Comparison of ENCODE assay signal across 11 cellular contexts in genomic region chr4:8592366-8593267, GRCh38. TPM values are rescaled to one million over a fixed set of nuclear protein-coding genes. Genes with fewer than 3 reads are reported as not detected.
DNase-seq lines count a peak whose midpoint lies in the region; ATAC-seq, FAIRE-seq and TF ChIP-seq lines count a peak whose summit lies in the region.
"Had no signal": no experiment of that assay in that cellular context is flagged by ENCODE, and none has a peak within 500 bp of the region (broad histone marks: within the 10 kb centered on the region; RNA-seq: fewer than 3 reads in every experiment).

TSS of gene CPZ (plus strand) at chr4:8592765. CDS start at chr4:8592834, 69 bp downstream.

- no peaks in the 10 kb centered on the region for H3K79me2 ChIP-seq in astrocyte (ENCODE audit: insufficient read depth, low read length)

- DNase-seq in astrocyte (ENCODE audit: low read depth) (peak; percentile 35), stomach (no peak), GDM1 (lab: John Stamatoyannopoulos, UW) (no peak)
- DNase-seq in activated CD4-positive, alpha-beta T cell treated with anti-CD3 and anti-CD28 coated beads, Interleukin-2, amount 50 U/mL, for 48 hours, result no peak
- DNase-seq in stimulated activated naive CD8-positive, alpha-beta T cell treated with anti-CD3 and anti-CD28 coated beads, Interleukin-15, amount 100 ng/mL, for 72 hours, result no peak
- DNase-seq in activated T-cell treated with anti-CD3 and anti-CD28 coated beads, Interleukin-2, amount 50 U/mL, for 24 hours, result no peak
- DNase-seq: activated T-cell treated with anti-CD3 and anti-CD28 coated beads, Interleukin-2, amount 50 U/mL, for 1 hour; NCI-H2081 treated with DMSO at 0.1 percent for 48 hours; stimulated activated CD4-positive, alpha-beta T cell treated with anti-CD3 and anti-CD28 coated beads, Interleukin-4, amount 100 ng/mL, for 24 hours had no signal

- H3K4me1 ChIP-seq in HEK293 (ENCODE audit: control insufficient read depth, insufficient read depth, low read length) (no peaks in the 10 kb centered on the region), astrocyte (ENCODE audit: insufficient read depth, low read length) (peaks cover 7% of the 10 kb centered on the region), iPS-18a (ENCODE audit: control insufficient read depth, low read depth, low read length) (peaks cover 21% of the 10 kb centered on the region), stomach (peaks cover 0 to 26% (median 12%) of the 10 kb centered on the region in 4 donors)

- peak within 1 kb of the TSS; percentile 23 for H3K4me3 Mint-ChIP-seq in astrocyte (ENCODE audit: unreplicated experiment)
- no peak within 1 kb of the TSS for H3K4me3 Mint-ChIP-seq in stimulated activated naive CD8-positive, alpha-beta T cell treated with anti-CD3 and anti-CD28 coated beads, Interleukin-15, amount 100 ng/mL, for 72 hours
- H3K4me3 Mint-ChIP-seq in activated T-cell treated with anti-CD3 and anti-CD28 coated beads, Interleukin-2, amount 50 U/mL, for 24 hours, result no peak within 1 kb of the TSS

- 3 to 13% (median 4%) methylated on average over 16 to 58 of the region's 58 CpGs for WGBS in stomach, 5 donors

- POLR2A ChIA-PET in HEK293 (lab: Yijun Ruan, JAX), result no interaction called here

- no peak for TF ChIP-seq EP300 in stomach (IDR thresholded peaks at IDR 0.05)

- H3K27me3 Mint-ChIP-seq in astrocyte (ENCODE audit: low read depth, unreplicated experiment), result peaks cover 68% of the 10 kb centered on the region
- peaks cover 51% of the 10 kb centered on the region for H3K27me3 Mint-ChIP-seq in stimulated activated naive CD8-positive, alpha-beta T cell treated with anti-CD3 and anti-CD28 coated beads, Interleukin-15, amount 100 ng/mL, for 72 hours
- peaks cover 47% of the 10 kb centered on the region for H3K27me3 Mint-ChIP-seq in activated T-cell treated with anti-CD3 and anti-CD28 coated beads, Interleukin-2, amount 50 U/mL, for 24 hours

- FAIRE-seq in astrocyte (lab: Jason Lieb, UNC), result no peak

- no peaks in the 10 kb centered on the region for H3K9me3 Mint-ChIP-seq in astrocyte (ENCODE audit: unreplicated experiment)
- H3K9me3 Mint-ChIP-seq in stimulated activated naive CD8-positive, alpha-beta T cell treated with anti-CD3 and anti-CD28 coated beads, Interleukin-15, amount 100 ng/mL, for 72 hours, result no peaks in the 10 kb centered on the region
- H3K9me3 Mint-ChIP-seq in activated T-cell treated with anti-CD3 and anti-CD28 coated beads, Interleukin-2, amount 50 U/mL, for 24 hours, result no peaks in the 10 kb centered on the region

- intact Hi-C loops in stomach (cut with DNase I; ENCODE audit: low total_unique reads), result loop anchor here (5.0 kb wide), 1 partner anchor 120 kb away; no protein-coding TSS in a partner anchor

- H3K4me1 Mint-ChIP-seq in astrocyte (ENCODE audit: low read depth, unreplicated experiment), result no peaks in the 10 kb centered on the region
- H3K4me1 Mint-ChIP-seq in stimulated activated naive CD8-positive, alpha-beta T cell treated with anti-CD3 and anti-CD28 coated beads, Interleukin-15, amount 100 ng/mL, for 72 hours, result no peaks in the 10 kb centered on the region
- H3K4me1 Mint-ChIP-seq in activated T-cell treated with anti-CD3 and anti-CD28 coated beads, Interleukin-2, amount 50 U/mL, for 24 hours (ENCODE audit: low read depth), result no peaks in the 10 kb centered on the region

- H3K36me3 Mint-ChIP-seq in astrocyte (ENCODE audit: low read depth, unreplicated experiment), result no peaks in the 10 kb centered on the region
- no peaks in the 10 kb centered on the region for H3K36me3 Mint-ChIP-seq in activated T-cell treated with anti-CD3 and anti-CD28 coated beads, Interleukin-2, amount 50 U/mL, for 24 hours (ENCODE audit: low read depth)

- H3K4me3 ChIP-seq in HEK293 (ENCODE audit: low read depth, low read length) (no peak within 1 kb of the TSS), astrocyte (ENCODE audit: insufficient read depth, low read depth, low read length) (no peak within 1 kb of the TSS), iPS-18a (ENCODE audit: low read length) (peak within 1 kb of the TSS; percentile 71), stomach (peak within 1 kb of the TSS; percentile 11 to 32 (median 20))

- H3K9ac ChIP-seq in astrocyte (ENCODE audit: low read length) (peak within 1 kb of the TSS; percentile 52), iPS-18a (ENCODE audit: low read length) (peak within 1 kb of the TSS; percentile 0)

- no peak within 1 kb of the TSS for H3K27ac Mint-ChIP-seq in astrocyte (ENCODE audit: unreplicated experiment)
- H3K27ac Mint-ChIP-seq in stimulated activated naive CD8-positive, alpha-beta T cell treated with anti-CD3 and anti-CD28 coated beads, Interleukin-15, amount 100 ng/mL, for 72 hours, result no peak within 1 kb of the TSS
- H3K27ac Mint-ChIP-seq in activated T-cell treated with anti-CD3 and anti-CD28 coated beads, Interleukin-2, amount 50 U/mL, for 24 hours, result no peak within 1 kb of the TSS

- no peak within 1 kb of the TSS for H3K27ac ChIP-seq in HEK293 (ENCODE audit: extremely low read depth, low read depth, low read length)
- H3K27ac ChIP-seq in astrocyte (ENCODE audit: low read depth, low read length), result no peak within 1 kb of the TSS
- H3K27ac ChIP-seq in iPS-18a (ENCODE audit: low read length), result no peak within 1 kb of the TSS
- H3K27ac ChIP-seq in stomach, result peak within 1 kb of the TSS in 1 of 5 donors; percentile 24

- H3K36me3 ChIP-seq in HEK293 (ENCODE audit: control insufficient read depth in 2 of 2, insufficient read depth in 1 of 2, low read length in 2 of 2), result no peaks in the 10 kb centered on the region
- no peaks in the 10 kb centered on the region for H3K36me3 ChIP-seq in astrocyte (ENCODE audit: insufficient read depth, low read length)
- no peaks in the 10 kb centered on the region for H3K36me3 ChIP-seq in iPS-18a (ENCODE audit: control insufficient read depth, low read depth, low read length)
- no peaks in the 10 kb centered on the region for H3K36me3 ChIP-seq in stomach

- no peak for ATAC-seq in stimulated activated naive CD8-positive, alpha-beta T cell treated with anti-CD3 and anti-CD28 coated beads, Interleukin-15, amount 100 ng/mL, for 72 hours

- H3K27me3 ChIP-seq in astrocyte (ENCODE audit: insufficient read depth, low read length), result peaks cover 42% of the 10 kb centered on the region
- H3K27me3 ChIP-seq in iPS-18a (ENCODE audit: control insufficient read depth, insufficient read depth, low read length), result peaks cover 31% of the 10 kb centered on the region
- H3K27me3 ChIP-seq in stomach, result peaks cover 21 to 73% (median 36%) of the 10 kb centered on the region in 3 donors

- H4K20me1 ChIP-seq in astrocyte (ENCODE audit: insufficient read depth, low read length), result peaks cover 6% of the 10 kb centered on the region

- TF ChIP-seq POLR2A in stomach (IDR thresholded peaks at IDR 0.05), result no peak

- H2AFZ ChIP-seq in astrocyte (ENCODE audit: low read depth, low read length), result no peak within 1 kb of the TSS

- H3K4me2 ChIP-seq in astrocyte (ENCODE audit: low read length), result peak within 1 kb of the TSS; percentile 76

- H3K9me3 ChIP-seq in HEK293 (ENCODE audit: control insufficient read depth, insufficient read depth, low read depth, low read length) (no peaks in the 10 kb centered on the region), astrocyte (ENCODE audit: insufficient read depth, low read depth, low read length) (no peaks in the 10 kb centered on the region), iPS-18a (ENCODE audit: control insufficient read depth, low read depth, low read length) (no peaks in the 10 kb centered on the region), stomach (no peaks in the 10 kb centered on the region)

- CTCF ChIA-PET in HEK293 (lab: Yijun Ruan, JAX), result interaction anchor here (4.0 kb wide), 1 partner anchor 124 kb away, joined by 19 read pairs; no protein-coding TSS in a partner anchor

- TF ChIP-seq CTCF in HEK293 (tag by site-specific recombination; IDR thresholded peaks at IDR 0.05) (no peak), astrocyte (IDR thresholded peaks at IDR 0.05; ENCODE audit: insufficient read depth, low read depth, low read length) (no peak), stomach (IDR thresholded peaks at IDR 0.05) (no peak)

TF ChIP-seq in HEK293, 187 proteins besides CTCF, POLR2A, EP300 and RAD21 (continues in another document):
- no peak for TF ChIP-seq ELK4 (IDR thresholded peaks at IDR 0.05; ENCODE audit: borderline replicate concordance, low read depth, low read length)
- TF ChIP-seq RBAK (tag by site-specific recombination; IDR thresholded peaks at IDR 0.05), result no peak
- TF ChIP-seq ZNF37A (tag by site-specific recombination; IDR thresholded peaks at IDR 0.05), result no peak
- TF ChIP-seq ZNF488 (tag by site-specific recombination; IDR thresholded peaks at IDR 0.05), result no peak
- TF ChIP-seq ZNF350 (tag by site-specific recombination; IDR thresholded peaks at IDR 0.05), result no peak
- no peak for TF ChIP-seq ZNF248 (tag by site-specific recombination; IDR thresholded peaks at IDR 0.05)
- no peak for TF ChIP-seq ZNF292 (tag by site-specific recombination; IDR thresholded peaks at IDR 0.05; ENCODE audit: borderline replicate concordance, low read depth)
- TF ChIP-seq ZNF366 (tag by site-specific recombination; conservative IDR thresholded peaks at IDR 0.05), result no peak
- TF ChIP-seq KLF16 (tag by site-specific recombination; IDR thresholded peaks at IDR 0.05), result no peak

RNA-seq across cellular contexts. Expression of gene CPZ, which starts in this region (rescaled TPM):
- 6.3 and 6.8 TPM in 2 replicates for total RNA-seq in astrocyte
- total RNA-seq in stomach, result 10 to 100 TPM in 1 of 5 donors, 1 to 10 TPM in 2, not detected in 2; 2.3 to 13.2 (median 4.3) TPM
- 1 to 10 TPM in 1 of 3 donors, under 1 TPM in 2; 0.25 to 7.5 (median 0.92) TPM for polyA plus RNA-seq in stomach

Comparison
In these comparisons a context has a peak if more than half of its experiments do, and no peak if none do; other contexts are left out.
1. H3K4me3 ChIP-seq: peak in iPS-18a (single experiment) and stomach (4 of 4); none in HEK293 (single experiment) and astrocyte (single experiment).